ENCODE assay signal across 13 cellular contexts in genomic region chr3:111729087-111729846, GRCh38. TPM values are rescaled to one million over a fixed set of nuclear protein-coding genes. Genes with fewer than 3 reads are reported as not detected.
DNase-seq lines count a peak whose midpoint lies in the region; FAIRE-seq and TF ChIP-seq lines count a peak whose summit lies in the region.
"Had no signal": no experiment of that assay in that cellular context is flagged by ENCODE, and none has a peak within 500 bp of the region (broad histone marks: within the 10 kb centered on the region; RNA-seq: fewer than 3 reads in every experiment).

No MANE protein-coding gene starts in this region.

- no peak for TF ChIP-seq CTCF in astrocyte (IDR thresholded peaks at IDR 0.05; ENCODE audit: insufficient read depth, low read depth, low read length)

- no peaks in the 10 kb centered on the region for H3K27me3 Mint-ChIP-seq in astrocyte (ENCODE audit: low read depth, unreplicated experiment)
- H3K27me3 Mint-ChIP-seq: naive thymus-derived CD4-positive, alpha-beta T cell had no signal

- H3K36me3 ChIP-seq in astrocyte (ENCODE audit: insufficient read depth, low read length) (no peaks in the 10 kb centered on the region), skeletal muscle satellite cell (ENCODE audit: insufficient read depth, low read length) (no peaks in the 10 kb centered on the region)
- H3K36me3 ChIP-seq: upper lobe of left lung had no signal

- H3K36me3 Mint-ChIP-seq in astrocyte (ENCODE audit: low read depth, unreplicated experiment), result peaks cover 7% of the 10 kb centered on the region

- H3K9ac ChIP-seq in astrocyte (ENCODE audit: low read length), result peak overlapping the region; percentile 51
- peak overlapping the region; percentile 29 for H3K9ac ChIP-seq in skeletal muscle satellite cell (ENCODE audit: low read depth, low read length)

- DNase-seq in HCEC 1CT (peak; percentile 47), astrocyte (ENCODE audit: low read depth) (peak; percentile 93), cardiac septum (ENCODE audit: low spot score) (peak; percentile 83), NOMO-1 (lab: John Stamatoyannopoulos, UW; ENCODE audit: unreplicated experiment in 2 of 2) (no peak), NCI-H345 treated with DMSO at 0.1 percent for 48 hours (lab: John Stamatoyannopoulos, UW; ENCODE audit: unreplicated experiment) (no peak)
- DNase-seq in activated CD8-positive, alpha-beta memory T cell treated with anti-CD3 and anti-CD28 coated beads for 24 hours, result no peak
- no peak for DNase-seq in activated CD8-positive, alpha-beta memory T cell treated with anti-CD3 and anti-CD28 coated beads, Interleukin-2, amount 50 U/mL, for 48 hours
- DNase-seq: DMS153; naive thymus-derived CD4-positive, alpha-beta T cell; NCI-H526 treated with DMSO at 0.1 percent for 48 hours; stimulated activated CD4-positive, alpha-beta T cell treated with anti-CD3 and anti-CD28 coated beads, Interleukin-4, amount 100 ng/mL, for 1 hour; upper lobe of left lung had no signal

- H3K79me2 ChIP-seq in astrocyte (ENCODE audit: insufficient read depth, low read length), result no peaks in the 10 kb centered on the region

- peaks cover 34% of the 10 kb centered on the region for H3K4me1 Mint-ChIP-seq in astrocyte (ENCODE audit: low read depth, unreplicated experiment)

- H3K27me3 ChIP-seq in astrocyte (ENCODE audit: insufficient read depth, low read length) (no peaks in the 10 kb centered on the region), skeletal muscle satellite cell (ENCODE audit: control insufficient read depth, insufficient read depth, low read length) (no peaks in the 10 kb centered on the region)
- H3K27me3 ChIP-seq: upper lobe of left lung had no signal

- no peak for FAIRE-seq in astrocyte (lab: Jason Lieb, UNC)

- peak overlapping the region; percentile 89 for H3K27ac Mint-ChIP-seq in astrocyte (ENCODE audit: unreplicated experiment)
- H3K27ac Mint-ChIP-seq: naive thymus-derived CD4-positive, alpha-beta T cell had no signal

- H3K9me3 ChIP-seq in astrocyte (ENCODE audit: insufficient read depth, low read depth, low read length), result no peaks in the 10 kb centered on the region
- no peaks in the 10 kb centered on the region for H3K9me3 ChIP-seq in skeletal muscle satellite cell (replicated peaks; ENCODE audit: low read length)
- H3K9me3 ChIP-seq: upper lobe of left lung had no signal

- intact Hi-C loops in cardiac septum (cut with DNase I), result no loop called here

- peak overlapping the region; percentile 58 for H3K4me2 ChIP-seq in astrocyte (ENCODE audit: low read length)
- H3K4me2 ChIP-seq in skeletal muscle satellite cell (ENCODE audit: low read length), result peak overlapping the region; percentile 30

- H3K27ac ChIP-seq in astrocyte (ENCODE audit: low read depth, low read length), result peak overlapping the region; percentile 72
- H3K27ac ChIP-seq: upper lobe of left lung had no signal

- H4K20me1 ChIP-seq in astrocyte (ENCODE audit: insufficient read depth, low read length), result no peaks in the 10 kb centered on the region

- H3K4me3 ChIP-seq in astrocyte (ENCODE audit: insufficient read depth, low read depth, low read length) (no peak overlapping the region), skeletal muscle satellite cell (ENCODE audit: low read length) (no peak overlapping the region)
- H3K4me3 ChIP-seq: upper lobe of left lung had no signal

- no peak overlapping the region for H3K4me3 Mint-ChIP-seq in astrocyte (ENCODE audit: unreplicated experiment)
- H3K4me3 Mint-ChIP-seq: naive thymus-derived CD4-positive, alpha-beta T cell had no signal

- H3K4me1 ChIP-seq in astrocyte (ENCODE audit: insufficient read depth, low read length), result peaks cover 14% of the 10 kb centered on the region
- H3K4me1 ChIP-seq in skeletal muscle satellite cell (ENCODE audit: control insufficient read depth, insufficient read depth, low read length), result peaks cover 18% of the 10 kb centered on the region

- H3K9me3 Mint-ChIP-seq in astrocyte (ENCODE audit: unreplicated experiment), result peaks cover 8% of the 10 kb centered on the region

- no peak overlapping the region for H2AFZ ChIP-seq in astrocyte (ENCODE audit: low read depth, low read length)

RNA-seq across cellular contexts. Expression of gene PLCXD2, which starts 54.8 kb away (rescaled TPM):
- 9.3 and 11.4 TPM in 2 replicates for total RNA-seq in astrocyte
- 2.2 TPM for total RNA-seq in cardiac septum
- 0.44 and 0.51 TPM in 2 replicates for total RNA-seq in skeletal muscle satellite cell (2012; rRNA removed)

Comparison
In these comparisons a context has a peak if more than half of its experiments do, and no peak if none do; other contexts are left out.
1. DNase-seq: peak in HCEC 1CT (single experiment), astrocyte (single experiment) and cardiac septum (single experiment); none in activated CD8-positive, alpha-beta memory T cell treated with anti-CD3 and anti-CD28 coated beads for 24 hours (single experiment), NOMO-1 (0 of 2), activated CD8-positive, alpha-beta memory T cell treated with anti-CD3 and anti-CD28 coated beads, Interleukin-2, amount 50 U/mL, for 48 hours (single experiment) and NCI-H345 treated with DMSO at 0.1 percent for 48 hours (single experiment).